In the genomic region with DNA sequence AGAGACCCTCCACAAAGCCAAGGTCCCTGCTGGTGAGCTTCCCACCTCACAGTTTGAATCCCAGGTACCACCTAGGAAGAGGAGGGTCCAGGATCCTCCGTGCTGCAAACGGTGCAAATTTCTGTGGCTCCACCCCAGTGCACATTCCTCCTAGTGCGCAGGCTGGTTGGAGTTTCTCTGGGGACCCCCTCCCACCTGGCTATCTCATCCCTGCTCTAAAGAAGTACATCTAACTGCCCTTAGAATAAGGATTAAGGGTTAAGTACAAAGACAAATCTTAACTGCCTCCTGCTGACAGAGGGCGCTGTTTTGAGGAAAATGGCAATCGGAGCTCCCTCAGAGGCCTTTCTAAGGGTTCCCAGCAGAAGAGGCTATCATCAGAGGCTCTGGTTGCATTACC, we compare ENCODE assay signal across 12 cellular contexts.
DNase-seq lines count a peak whose midpoint lies in the region; ATAC-seq and TF ChIP-seq lines count a peak whose summit lies in the region.
"Had no signal": no experiment of that assay in that cellular context is flagged by ENCODE, and none has a peak within 500 bp of the region (broad histone marks: within the 10 kb centered on the region; RNA-seq: fewer than 3 reads in every experiment).

No MANE protein-coding gene starts in this region.

- TF ChIP-seq CTCF in epithelial cell of esophagus (IDR thresholded peaks at IDR 0.05; ENCODE audit: insufficient read depth, low read depth, low read length, missing control alignments): peak; percentile 40

- peak; percentile 5 to 7 for DNase-seq in AML-193 (lab: John Stamatoyannopoulos, UW)
- peak; percentile 6 for DNase-seq in M059J (ENCODE audit: low read depth)
- DNase-seq in epithelial cell of esophagus (ENCODE audit: low read depth): peak; percentile 29
- no peak for DNase-seq in activated naive CD4-positive, alpha-beta T cell treated with anti-CD3 and anti-CD28 coated beads, Interleukin-2, amount 50 U/mL, for 16 hours
- DNase-seq in activated CD4-positive, alpha-beta T cell treated with anti-CD3 and anti-CD28 coated beads, Interleukin-2, amount 50 U/mL, for 1 hour: no peak
- no peak for DNase-seq in superior temporal gyrus (ENCODE audit: extremely low spot score)
- DNase-seq: HCEC 1CT; NCI-H1417; stimulated activated naive CD4-positive, alpha-beta T cell treated with Interleukin-2 at 50 U/mL for 16 hours had no signal

- peak; percentile 60 for ATAC-seq in GM19328 (IDR thresholded peaks at IDR 0.05; ENCODE audit: unreplicated experiment)
- ATAC-seq in HG03045 (IDR thresholded peaks at IDR 0.05; ENCODE audit: unreplicated experiment): no peak

- H3K4me3 ChIP-seq in epithelial cell of esophagus (ENCODE audit: low read length): no peak overlapping the region
- H3K4me3 ChIP-seq: prostate gland had no signal

Comparison
In these comparisons a context has a peak if more than half of its experiments do, and no peak if none do; other contexts are left out.
1. DNase-seq: peak in AML-193 (2 of 2), M059J (single experiment) and epithelial cell of esophagus (single experiment); none in activated naive CD4-positive, alpha-beta T cell treated with anti-CD3 and anti-CD28 coated beads, Interleukin-2, amount 50 U/mL, for 16 hours (single experiment), activated CD4-positive, alpha-beta T cell treated with anti-CD3 and anti-CD28 coated beads, Interleukin-2, amount 50 U/mL, for 1 hour (single experiment) and superior temporal gyrus (single experiment).